11 cellular contexts compared by ENCODE assay signal in genomic region chr9:129500863-129501770, GRCh38.
DNase-seq lines count a peak whose midpoint lies in the region; ATAC-seq and TF ChIP-seq lines count a peak whose summit lies in the region.
"Had no signal": no experiment of that assay in that cellular context is flagged by ENCODE, and none has a peak within 500 bp of the region (broad histone marks: within the 10 kb centered on the region; RNA-seq: fewer than 3 reads in every experiment).

No MANE protein-coding gene starts in this region.

- peak overlapping the region in 1 of 59 donors; percentile 16 for H3K4me3 ChIP-seq in dorsolateral prefrontal cortex
- no peak overlapping the region for H3K4me3 ChIP-seq in tibial nerve

- H3K27ac Mint-ChIP-seq in activated naive CD4-positive, alpha-beta T cell treated with anti-CD3 and anti-CD28 coated beads, Interleukin-2, amount 50 U/mL, for 24 hours = peak overlapping the region; percentile 51
- H3K27ac Mint-ChIP-seq in activated naive CD4-positive, alpha-beta T cell treated with anti-CD3 and anti-CD28 coated beads, Interleukin-2, amount 10 ng/mL, durations not matched to agents 7 days and 5 days = no peak overlapping the region
- H3K27ac Mint-ChIP-seq in nephron progenitor cell = peak overlapping the region; percentile 62

- no peaks in the 10 kb centered on the region for H3K27me3 ChIP-seq in dorsolateral prefrontal cortex
- H3K27me3 ChIP-seq in tibial nerve = no peaks in the 10 kb centered on the region

- no peak for TF ChIP-seq CTCF in dorsolateral prefrontal cortex (IDR thresholded peaks at IDR 0.05 in 54 of 56, conservative IDR thresholded peaks at IDR 0.05 in 2 of 56; ENCODE audit: low read depth in 1 of 56, partially characterized antibody in 56 of 56)
- TF ChIP-seq CTCF in nephron progenitor cell (IDR thresholded peaks at IDR 0.05) = no peak
- TF ChIP-seq CTCF in tibial nerve (IDR thresholded peaks at IDR 0.05) = no peak

- no peak for DNase-seq in activated naive CD4-positive, alpha-beta T cell treated with anti-CD3 and anti-CD28 coated beads, Interleukin-2, amount 10 ng/mL, durations not matched to agents 7 days and 5 days
- DNase-seq in dorsolateral prefrontal cortex = no peak
- DNase-seq in nephron progenitor cell = no peak
- DNase-seq in tibial nerve (ENCODE audit: low spot score in 2 of 2) = no peak
- DNase-seq in activated T-cell treated with anti-CD3 and anti-CD28 coated beads, Interleukin-2, amount 50 U/mL, for 4 hours = no peak
- DNase-seq: activated CD8-positive, alpha-beta memory T cell treated with anti-CD3 and anti-CD28 coated beads, Interleukin-2, amount 50 U/mL, for 4 hours; DMS79; NCI-H1694 had no signal

- peaks cover 0 to 24% (median 0%) of the 10 kb centered on the region in 3 donors for H3K36me3 ChIP-seq in tibial nerve

- no peak for TF ChIP-seq POLR2A in tibial nerve (IDR thresholded peaks at IDR 0.05)
- no peak for TF ChIP-seq POLR2A in GM18505 (IDR thresholded peaks at IDR 0.05; ENCODE audit: borderline replicate concordance, extremely low read depth, insufficient read depth, insufficient read length)

- H3K4me1 Mint-ChIP-seq in activated naive CD4-positive, alpha-beta T cell treated with anti-CD3 and anti-CD28 coated beads, Interleukin-2, amount 50 U/mL, for 24 hours = peaks cover 14% of the 10 kb centered on the region
- H3K4me1 Mint-ChIP-seq in activated naive CD4-positive, alpha-beta T cell treated with anti-CD3 and anti-CD28 coated beads, Interleukin-2, amount 10 ng/mL, durations not matched to agents 7 days and 5 days = peaks cover 18% of the 10 kb centered on the region
- peaks cover 84% of the 10 kb centered on the region for H3K4me1 Mint-ChIP-seq in nephron progenitor cell
- H3K4me1 Mint-ChIP-seq in activated T-cell treated with anti-CD3 and anti-CD28 coated beads, Interleukin-2, amount 50 U/mL, for 4 hours (ENCODE audit: low read depth) = peaks cover 13% of the 10 kb centered on the region

- H3K4me1 ChIP-seq in tibial nerve = peaks cover 0 to 63% (median 31%) of the 10 kb centered on the region in 4 donors

- no peak overlapping the region for H3K4me3 Mint-ChIP-seq in activated naive CD4-positive, alpha-beta T cell treated with anti-CD3 and anti-CD28 coated beads, Interleukin-2, amount 50 U/mL, for 24 hours
- no peak overlapping the region for H3K4me3 Mint-ChIP-seq in activated naive CD4-positive, alpha-beta T cell treated with anti-CD3 and anti-CD28 coated beads, Interleukin-2, amount 10 ng/mL, durations not matched to agents 7 days and 5 days
- no peak overlapping the region for H3K4me3 Mint-ChIP-seq in nephron progenitor cell
- no peak overlapping the region for H3K4me3 Mint-ChIP-seq in activated T-cell treated with anti-CD3 and anti-CD28 coated beads, Interleukin-2, amount 50 U/mL, for 4 hours

- intact Hi-C loops in dorsolateral prefrontal cortex (cut with DNase I) = no loop called here

- no peaks in the 10 kb centered on the region for H3K9me3 ChIP-seq in tibial nerve

- H3K9me3 Mint-ChIP-seq in activated naive CD4-positive, alpha-beta T cell treated with anti-CD3 and anti-CD28 coated beads, Interleukin-2, amount 50 U/mL, for 24 hours = no peaks in the 10 kb centered on the region
- no peaks in the 10 kb centered on the region for H3K9me3 Mint-ChIP-seq in activated naive CD4-positive, alpha-beta T cell treated with anti-CD3 and anti-CD28 coated beads, Interleukin-2, amount 10 ng/mL, durations not matched to agents 7 days and 5 days
- H3K9me3 Mint-ChIP-seq in nephron progenitor cell = no peaks in the 10 kb centered on the region
- H3K9me3 Mint-ChIP-seq in activated T-cell treated with anti-CD3 and anti-CD28 coated beads, Interleukin-2, amount 50 U/mL, for 4 hours = no peaks in the 10 kb centered on the region

- CTCF ChIA-PET in activated naive CD4-positive, alpha-beta T cell treated with anti-CD3 and anti-CD28 coated beads, Interleukin-2, amount 10 ng/mL, durations not matched to agents 7 days and 5 days (lab: Charles Lee) = interaction anchor here (0.8 to 1.4 kb wide), 2 partner anchors 140 to 371 kb away, joined by 3 to 4 read pairs; no protein-coding TSS in a partner anchor

- H3K27ac ChIP-seq in dorsolateral prefrontal cortex (peak overlapping the region in 58 of 59 donors; percentile 9 to 100 (median 99)), tibial nerve (peak overlapping the region; percentile 21 to 98 (median 94))

- no peak for TF ChIP-seq EP300 in tibial nerve (IDR thresholded peaks at IDR 0.05)

- no peaks in the 10 kb centered on the region for H3K27me3 Mint-ChIP-seq in activated naive CD4-positive, alpha-beta T cell treated with anti-CD3 and anti-CD28 coated beads, Interleukin-2, amount 50 U/mL, for 24 hours
- peaks cover 7% of the 10 kb centered on the region for H3K27me3 Mint-ChIP-seq in activated naive CD4-positive, alpha-beta T cell treated with anti-CD3 and anti-CD28 coated beads, Interleukin-2, amount 10 ng/mL, durations not matched to agents 7 days and 5 days
- H3K27me3 Mint-ChIP-seq in nephron progenitor cell (ENCODE audit: low read depth, poor library complexity) = no peaks in the 10 kb centered on the region
- no peaks in the 10 kb centered on the region for H3K27me3 Mint-ChIP-seq in activated T-cell treated with anti-CD3 and anti-CD28 coated beads, Interleukin-2, amount 50 U/mL, for 4 hours (ENCODE audit: low read depth)

- H3K36me3 Mint-ChIP-seq in activated naive CD4-positive, alpha-beta T cell treated with anti-CD3 and anti-CD28 coated beads, Interleukin-2, amount 50 U/mL, for 24 hours = peaks cover 2% of the 10 kb centered on the region
- peaks cover 5% of the 10 kb centered on the region for H3K36me3 Mint-ChIP-seq in activated naive CD4-positive, alpha-beta T cell treated with anti-CD3 and anti-CD28 coated beads, Interleukin-2, amount 10 ng/mL, durations not matched to agents 7 days and 5 days
- H3K36me3 Mint-ChIP-seq in nephron progenitor cell (ENCODE audit: low read depth) = no peaks in the 10 kb centered on the region
- H3K36me3 Mint-ChIP-seq in activated T-cell treated with anti-CD3 and anti-CD28 coated beads, Interleukin-2, amount 50 U/mL, for 4 hours (ENCODE audit: insufficient read depth) = no peaks in the 10 kb centered on the region

- WGBS in tibial nerve, 2 donors = 66 to 72% methylated on average over 12 of the region's 12 CpGs

- ATAC-seq in GM18505 (IDR thresholded peaks at IDR 0.05; ENCODE audit: unreplicated experiment) = no peak
- no peak for ATAC-seq in activated T-cell treated with anti-CD3 and anti-CD28 coated beads, Interleukin-2, amount 50 U/mL, for 4 hours
- no peak for ATAC-seq in HG02938 (IDR thresholded peaks at IDR 0.05; ENCODE audit: unreplicated experiment)
